Comparison of ENCODE assay signal across 16 cellular contexts in the genomic region with DNA sequence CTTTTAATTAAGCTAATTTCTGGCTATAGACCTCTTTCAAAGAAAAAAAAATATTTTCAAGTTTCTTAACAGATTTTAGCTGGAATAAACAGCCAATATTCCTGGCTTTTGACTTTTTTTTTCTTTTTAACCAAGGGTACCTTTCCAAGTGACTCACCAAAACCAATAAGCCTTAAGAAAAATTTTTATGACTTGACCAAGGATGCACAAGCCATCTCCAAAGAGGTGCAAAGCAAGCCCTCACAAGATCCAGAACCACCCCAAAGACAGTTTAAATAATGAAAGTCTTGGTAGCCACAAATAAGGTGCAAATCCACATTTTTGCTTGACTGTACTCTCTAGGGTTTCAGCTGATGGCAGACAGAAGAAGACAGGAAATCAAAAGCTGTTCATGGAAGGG.
DNase-seq lines count a peak whose midpoint lies in the region; ATAC-seq and TF ChIP-seq lines count a peak whose summit lies in the region.
"Had no signal": no experiment of that assay in that cellular context is flagged by ENCODE, and none has a peak within 500 bp of the region (broad histone marks: within the 10 kb centered on the region; RNA-seq: fewer than 3 reads in every experiment).

No MANE protein-coding gene starts in this region.

- no peak for TF ChIP-seq POLR2A in thyroid gland (IDR thresholded peaks at IDR 0.05)

- no peaks in the 10 kb centered on the region for H3K36me3 ChIP-seq in RWPE2 (ENCODE audit: low read depth)
- H3K36me3 ChIP-seq in hepatocyte (replicated peaks; ENCODE audit: insufficient read depth, low read depth): no peaks in the 10 kb centered on the region
- H3K36me3 ChIP-seq in thyroid gland: no peaks in the 10 kb centered on the region
- no peaks in the 10 kb centered on the region for H3K36me3 ChIP-seq in PC-9 (ENCODE audit: low read depth)
- H3K36me3 ChIP-seq: BE2C had no signal

- POLR2A ChIA-PET in activated CD4-positive, alpha-beta T cell treated with anti-CD3 and anti-CD28 coated beads, Interleukin-2, amount 10 ng/mL, durations not matched to agents 7 days and 5 days (lab: Charles Lee): no interaction called here
- POLR2A ChIA-PET in PC-9 (lab: Charles Lee; ENCODE audit: unreplicated experiment): interaction anchor here (0.6 kb wide), 1 partner anchor 1251 kb away, joined by 5 read pairs; no protein-coding TSS in a partner anchor

- H3K9me3 ChIP-seq in RWPE2 (ENCODE audit: severe bottlenecking) (no peaks in the 10 kb centered on the region), hepatocyte (ENCODE audit: low read depth) (peaks cover 5% of the 10 kb centered on the region), thyroid gland (no peaks in the 10 kb centered on the region), PC-9 (ENCODE audit: insufficient read depth, low read depth) (0 out of 2 replicates have a peak, but pooled peaks cover 4% of the 10 kb centered on the region)
- H3K9me3 ChIP-seq: BE2C had no signal

- peaks cover 48% of the 10 kb centered on the region for H3K79me2 ChIP-seq in hepatocyte
- 0 out of 2 replicates have a peak, but pooled peaks cover 3% of the 10 kb centered on the region for H3K79me2 ChIP-seq in PC-9 (ENCODE audit: low read depth)

- BruUV-seq in PC-9 (replicated peaks; lab: Mats Ljungman, UMichigan): no TSS peak

- TF ChIP-seq CTCF in HFFc6 (IDR thresholded peaks at IDR 0.05) (no peak), RWPE2 (IDR thresholded peaks at IDR 0.05; ENCODE audit: poor library complexity, severe bottlenecking) (no peak), hepatocyte (IDR thresholded peaks at IDR 0.05; ENCODE audit: poor library complexity) (no peak), thyroid gland (IDR thresholded peaks at IDR 0.05) (no peak), PC-9 (conservative IDR thresholded peaks at IDR 0.05) (no peak)

- H3K27me3 ChIP-seq in RWPE2 (ENCODE audit: insufficient read depth, poor library complexity, severe bottlenecking): no peaks in the 10 kb centered on the region
- H3K27me3 ChIP-seq in hepatocyte: no peaks in the 10 kb centered on the region
- no peaks in the 10 kb centered on the region for H3K27me3 ChIP-seq in thyroid gland
- H3K27me3 ChIP-seq in PC-9 (ENCODE audit: insufficient read depth, low read depth): no peaks in the 10 kb centered on the region
- H3K27me3 ChIP-seq: BE2C had no signal

- peak overlapping the region; percentile 14 for H3K27ac ChIP-seq in RWPE2 (ENCODE audit: poor library complexity, severe bottlenecking)
- H3K27ac ChIP-seq in hepatocyte: no peak overlapping the region
- H3K27ac ChIP-seq in thyroid gland: peak overlapping the region; percentile 69 to 74 (median 69)
- no peak overlapping the region for H3K27ac ChIP-seq in PC-9

- H3K4me3 ChIP-seq in RWPE2 (ENCODE audit: severe bottlenecking) (no peak overlapping the region), hepatocyte (no peak overlapping the region), thyroid gland (replicated peaks in 1 of 3) (no peak overlapping the region), PC-9 (no peak overlapping the region)

- H3K4me1 ChIP-seq in RWPE2 (ENCODE audit: insufficient read depth, poor library complexity, severe bottlenecking) (peaks cover 11% of the 10 kb centered on the region), hepatocyte (ENCODE audit: insufficient read depth) (peaks cover 32% of the 10 kb centered on the region), thyroid gland (peaks cover 36 to 37% of the 10 kb centered on the region in 2 donors), PC-9 (replicated peaks; ENCODE audit: insufficient read depth) (no peaks in the 10 kb centered on the region)
- H3K4me1 ChIP-seq: BE2C had no signal

- H3K9me3 Mint-ChIP-seq in HFFc6: no peaks in the 10 kb centered on the region
- H3K9me3 Mint-ChIP-seq in activated CD4-positive, alpha-beta T cell treated with anti-CD3 and anti-CD28 coated beads, Interleukin-2, amount 10 ng/mL, durations not matched to agents 7 days and 5 days: peaks cover 4% of the 10 kb centered on the region

- peak overlapping the region; percentile 56; the same call in 1 of the 2 replicates for H3K4me3 Mint-ChIP-seq in HFFc6
- H3K4me3 Mint-ChIP-seq in activated CD4-positive, alpha-beta T cell treated with anti-CD3 and anti-CD28 coated beads, Interleukin-2, amount 10 ng/mL, durations not matched to agents 7 days and 5 days: no peak overlapping the region

- H4K20me1 ChIP-seq in hepatocyte (ENCODE audit: insufficient read depth, poor library complexity, severe bottlenecking) (no peaks in the 10 kb centered on the region), PC-9 (ENCODE audit: insufficient read depth) (peaks cover 6% of the 10 kb centered on the region; the same call in 1 of the 2 replicates)

- peaks cover 4% of the 10 kb centered on the region for H3F3A ChIP-seq in PC-9 (ENCODE audit: insufficient read depth, low read depth)

- peaks cover 68% of the 10 kb centered on the region for H3K4me1 Mint-ChIP-seq in HFFc6 (ENCODE audit: low read depth)
- H3K4me1 Mint-ChIP-seq in activated CD4-positive, alpha-beta T cell treated with anti-CD3 and anti-CD28 coated beads, Interleukin-2, amount 10 ng/mL, durations not matched to agents 7 days and 5 days: no peaks in the 10 kb centered on the region

- ATAC-seq in RWPE2 (ENCODE audit: low read depth): no peak
- ATAC-seq: Right ventricle myocardium inferior had no signal

- peak; percentile 16 for DNase-seq in HFFc6
- DNase-seq in RWPE2 (ENCODE audit: low spot score): no peak
- DNase-seq in hepatocyte (ENCODE audit: low spot score): no peak
- DNase-seq in thyroid gland: no peak
- DNase-seq in activated CD4-positive, alpha-beta T cell treated with anti-CD3 and anti-CD28 coated beads, Interleukin-2, amount 10 ng/mL, durations not matched to agents 7 days and 5 days: no peak
- no peak for DNase-seq in PC-9
- DNase-seq in activated naive CD4-positive, alpha-beta T cell (lab: John Stamatoyannopoulos, UW): no peak
- DNase-seq: BE2C, KBM-7, NCI-H1105, NCI-H2081, NCI-H2171, NCI-H524 treated with DMSO at 0.1 percent for 48 hours, NCI-H82, SW 1271 had no signal

- intact Hi-C loops in thyroid gland (cut with DNase I) (no loop called here), PC-9 (cut with micrococcal nuclease; ENCODE audit: unreplicated experiment) (no loop called here)

- peak overlapping the region; percentile 40 for H3K4me2 ChIP-seq in hepatocyte
- H3K4me2 ChIP-seq in PC-9: no peak overlapping the region

- H3K9me2 ChIP-seq in hepatocyte (replicated peaks; ENCODE audit: insufficient read depth) (no peaks in the 10 kb centered on the region), PC-9 (ENCODE audit: insufficient read depth) (peaks cover 3% of the 10 kb centered on the region; the same call in 1 of the 2 replicates)

- H2AFZ ChIP-seq in hepatocyte: no peak overlapping the region
- H2AFZ ChIP-seq in PC-9: no peak overlapping the region

- CTCF ChIA-PET in activated CD4-positive, alpha-beta T cell treated with anti-CD3 and anti-CD28 coated beads, Interleukin-2, amount 10 ng/mL, durations not matched to agents 7 days and 5 days (lab: Charles Lee): interaction anchor here (1.8 kb wide), 1 partner anchor 274 kb away, joined by 6 read pairs; no protein-coding TSS in a partner anchor
- CTCF ChIA-PET in PC-9 (lab: Charles Lee): interaction anchor here (0.6 kb wide), 1 partner anchor 169 kb away, joined by 3 read pairs; no protein-coding TSS in a partner anchor

- H3K27me3 Mint-ChIP-seq in HFFc6 (ENCODE audit: insufficient read depth): no peaks in the 10 kb centered on the region
- no peaks in the 10 kb centered on the region for H3K27me3 Mint-ChIP-seq in activated CD4-positive, alpha-beta T cell treated with anti-CD3 and anti-CD28 coated beads, Interleukin-2, amount 10 ng/mL, durations not matched to agents 7 days and 5 days

- peak overlapping the region; percentile 42 for H3K27ac Mint-ChIP-seq in HFFc6
- H3K27ac Mint-ChIP-seq in activated CD4-positive, alpha-beta T cell treated with anti-CD3 and anti-CD28 coated beads, Interleukin-2, amount 10 ng/mL, durations not matched to agents 7 days and 5 days: no peak overlapping the region

- H3K36me3 Mint-ChIP-seq in HFFc6 (ENCODE audit: low read depth): no peaks in the 10 kb centered on the region; the same call in none of the 2 replicates
- H3K36me3 Mint-ChIP-seq in activated CD4-positive, alpha-beta T cell treated with anti-CD3 and anti-CD28 coated beads, Interleukin-2, amount 10 ng/mL, durations not matched to agents 7 days and 5 days (ENCODE audit: low read depth): peaks cover 4% of the 10 kb centered on the region

Comparison
In these comparisons a context has a peak if more than half of its experiments do, and no peak if none do; other contexts are left out.
1. H3K27ac ChIP-seq: peak in RWPE2 (single experiment) and thyroid gland (3 of 3); none in hepatocyte (single experiment) and PC-9 (single experiment).